ENCODE assay signal across 16 cellular contexts in the genomic region with DNA sequence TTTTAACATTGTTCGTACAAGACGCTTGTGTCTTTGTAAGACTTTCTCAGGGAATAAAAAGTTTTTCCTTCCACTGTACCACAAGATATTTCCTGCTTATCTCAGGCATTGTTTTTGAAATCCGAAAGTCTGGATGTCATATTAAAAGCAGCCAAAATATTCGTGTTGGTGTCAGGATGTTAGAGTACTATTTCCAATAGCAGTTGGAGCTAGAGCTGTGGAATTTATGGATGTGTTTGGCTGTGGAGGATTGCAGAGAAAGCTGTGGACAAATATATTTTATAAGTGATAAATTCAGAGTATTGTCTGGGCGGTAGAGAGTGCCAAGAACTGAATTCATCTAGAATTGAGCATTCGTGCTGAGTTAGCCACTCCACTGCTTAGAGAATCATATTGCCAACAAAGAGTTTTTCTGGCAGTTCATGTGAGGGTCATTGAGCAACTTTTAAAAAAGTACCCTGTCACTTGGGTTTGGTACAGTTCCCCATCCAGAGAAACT. TPM values are rescaled to one million over a fixed set of nuclear protein-coding genes. Genes with fewer than 3 reads are reported as not detected.
DNase-seq lines count a peak whose midpoint lies in the region; ATAC-seq and TF ChIP-seq lines count a peak whose summit lies in the region.
"Had no signal": no experiment of that assay in that cellular context is flagged by ENCODE, and none has a peak within 500 bp of the region (broad histone marks: within the 10 kb centered on the region; RNA-seq: fewer than 3 reads in every experiment).

No MANE protein-coding gene starts in this region.

- intact Hi-C loops in body of pancreas (cut with DNase I) = no loop called here
- intact Hi-C loops in left cardiac atrium (cut with DNase I) = no loop called here
- intact Hi-C loops in sciatic nerve (cut with DNase I) = no loop called here
- intact Hi-C loops in OCI-LY7 (cut with micrococcal nuclease; ENCODE audit: unreplicated experiment) = no loop called here

- no peak for TF ChIP-seq CTCF in BJ (IDR thresholded peaks at IDR 0.05; ENCODE audit: insufficient read depth, low read depth, low read length)
- no peak for TF ChIP-seq CTCF in body of pancreas (IDR thresholded peaks at IDR 0.05)
- no peak for TF ChIP-seq CTCF in OCI-LY7 (conservative IDR thresholded peaks at IDR 0.05; ENCODE audit: low read length)

- no peaks in the 10 kb centered on the region for H3K27me3 ChIP-seq in BJ (ENCODE audit: control insufficient read depth, insufficient read depth, low read length)
- no peaks in the 10 kb centered on the region for H3K27me3 ChIP-seq in body of pancreas
- H3K27me3 ChIP-seq in H7 (ENCODE audit: control insufficient read depth, insufficient read depth, low read length) = no peaks in the 10 kb centered on the region

- H3K4me1 ChIP-seq in body of pancreas = peaks cover 14% of the 10 kb centered on the region
- no peaks in the 10 kb centered on the region for H3K4me1 ChIP-seq in OCI-LY7 (ENCODE audit: insufficient read depth, low read length, poor library complexity, severe bottlenecking)

- H3K9me3 ChIP-seq in body of pancreas (no peaks in the 10 kb centered on the region), OCI-LY7 (ENCODE audit: low read length) (no peaks in the 10 kb centered on the region)

- H3K36me3 ChIP-seq in BJ (ENCODE audit: control insufficient read depth, insufficient read depth, low read length) = no peaks in the 10 kb centered on the region
- H3K36me3 ChIP-seq in body of pancreas (replicated peaks in 1 of 2; ENCODE audit: insufficient read depth in 1 of 2, low read depth in 2 of 2) = no peaks in the 10 kb centered on the region
- H3K36me3 ChIP-seq in OCI-LY7 (ENCODE audit: insufficient read depth, low read length) = no peaks in the 10 kb centered on the region
- no peaks in the 10 kb centered on the region for H3K36me3 ChIP-seq in H7 (replicated peaks; ENCODE audit: control insufficient read depth, insufficient read depth, low read length)

- 62 to 64% methylated on average over 6 of the region's 6 CpGs for WGBS in body of pancreas, 2 donors

- H3K27ac Mint-ChIP-seq in stimulated activated naive B cell treated with anti-CD40 and anti-IgM and Interleukin-4, amounts not matched to agents 10 μg/mL and 1 μg/mL and 100 μg/mL, for 72 hours = no peak overlapping the region
- H3K27ac Mint-ChIP-seq: activated CD8-positive, alpha-beta T cell treated with anti-CD3 and anti-CD28 coated beads, Interleukin-2, amount 10 ng/mL, durations not matched to agents 7 days and 5 days; activated T-helper 17 cell treated with anti-CD3 and anti-CD28 coated beads, Interleukin-2, amount 50 U/mL, for 72 hours; dendritic cell treated with granulocyte-macrophage colony-stimulating factor and Interleukin-4, amounts not matched to agents 40 ng/mL and 50 ng/mL, for 4 days had no signal

- no peaks in the 10 kb centered on the region for H3K79me2 ChIP-seq in OCI-LY7 (ENCODE audit: insufficient read depth, low read depth, low read length)

- no peak overlapping the region for H2AFZ ChIP-seq in OCI-LY7 (ENCODE audit: low read length)

- H3K4me1 Mint-ChIP-seq in stimulated activated naive B cell treated with anti-CD40 and anti-IgM and Interleukin-4, amounts not matched to agents 10 μg/mL and 1 μg/mL and 100 μg/mL, for 72 hours = peaks cover 20% of the 10 kb centered on the region in 2 donors

- ATAC-seq in body of pancreas (peak; percentile 22), left cardiac atrium (peak; percentile 23 to 51), sciatic nerve (peak; percentile 74)
- no peak for ATAC-seq in stimulated activated naive B cell treated with anti-CD40 and anti-IgM and Interleukin-4, amounts not matched to agents 10 μg/mL and 1 μg/mL and 100 μg/mL, for 72 hours (replicated peaks)
- ATAC-seq: activated CD8-positive, alpha-beta T cell treated with anti-CD3 and anti-CD28 coated beads, Interleukin-2, amount 10 ng/mL, durations not matched to agents 7 days and 5 days; activated T-helper 17 cell treated with anti-CD3 and anti-CD28 coated beads, Interleukin-2, amount 50 U/mL, for 72 hours had no signal

- no peaks in the 10 kb centered on the region for H4K20me1 ChIP-seq in OCI-LY7 (ENCODE audit: insufficient read depth, low read length)

- DNase-seq in BJ (ENCODE audit: low read depth) (peak; percentile 50), body of pancreas (no peak), left cardiac atrium (no peak), sciatic nerve (ENCODE audit: low spot score) (no peak), OCI-LY7 (ENCODE audit: low spot score) (no peak), H7 (no peak)
- DNase-seq in stimulated activated naive B cell treated with anti-CD40 and anti-IgM and Interleukin-4, amounts not matched to agents 10 μg/mL and 1 μg/mL and 100 μg/mL, for 72 hours = no peak
- DNase-seq in activated CD4-positive, alpha-beta T cell treated with anti-CD3 and anti-CD28 coated beads, Interleukin-2, amount 50 U/mL, for 4 hours = no peak
- DNase-seq: activated CD8-positive, alpha-beta T cell treated with anti-CD3 and anti-CD28 coated beads, Interleukin-2, amount 10 ng/mL, durations not matched to agents 7 days and 5 days; amygdala; foreskin fibroblast; NCI-H1930; NCI-H69; stimulated activated CD4-positive, alpha-beta T cell treated with anti-CD3 and anti-CD28 coated beads, Interleukin-12 subunit alpha, Interleukin-12 subunit beta, amount 100 ng/mL, for 4 hours had no signal

- no peaks in the 10 kb centered on the region for H3K9me2 ChIP-seq in OCI-LY7 (ENCODE audit: insufficient read depth, low read length)

- H3K36me3 Mint-ChIP-seq in stimulated activated naive B cell treated with anti-CD40 and anti-IgM and Interleukin-4, amounts not matched to agents 10 μg/mL and 1 μg/mL and 100 μg/mL, for 72 hours = peaks cover 31 to 66% of the 10 kb centered on the region in 2 donors

- H3K9me3 Mint-ChIP-seq in stimulated activated naive B cell treated with anti-CD40 and anti-IgM and Interleukin-4, amounts not matched to agents 10 μg/mL and 1 μg/mL and 100 μg/mL, for 72 hours = peaks cover 5 to 14% of the 10 kb centered on the region in 2 donors

- H3K4me2 ChIP-seq in OCI-LY7 (ENCODE audit: low read length) = no peak overlapping the region

- H3K27ac ChIP-seq in body of pancreas (peak overlapping the region in 1 of 4 donors; percentile 31), OCI-LY7 (ENCODE audit: low read depth, low read length, poor library complexity, severe bottlenecking) (no peak overlapping the region)

- no peak for TF ChIP-seq POLR2A in body of pancreas (IDR thresholded peaks at IDR 0.05)

- POLR2A ChIA-PET in BJ (lab: Charles Lee) (no interaction called here), OCI-LY7 (lab: Charles Lee) (no interaction called here)

- no peak overlapping the region for H3K4me3 Mint-ChIP-seq in stimulated activated naive B cell treated with anti-CD40 and anti-IgM and Interleukin-4, amounts not matched to agents 10 μg/mL and 1 μg/mL and 100 μg/mL, for 72 hours
- H3K4me3 Mint-ChIP-seq: activated CD8-positive, alpha-beta T cell treated with anti-CD3 and anti-CD28 coated beads, Interleukin-2, amount 10 ng/mL, durations not matched to agents 7 days and 5 days; activated T-helper 17 cell treated with anti-CD3 and anti-CD28 coated beads, Interleukin-2, amount 50 U/mL, for 72 hours; dendritic cell treated with granulocyte-macrophage colony-stimulating factor and Interleukin-4, amounts not matched to agents 40 ng/mL and 50 ng/mL, for 4 days had no signal

- CTCF ChIA-PET in BJ (lab: Yijun Ruan, JAX) (no interaction called here), OCI-LY7 (lab: Charles Lee; ENCODE audit: unreplicated experiment) (no interaction called here)

- no peaks in the 10 kb centered on the region for H3K27me3 Mint-ChIP-seq in stimulated activated naive B cell treated with anti-CD40 and anti-IgM and Interleukin-4, amounts not matched to agents 10 μg/mL and 1 μg/mL and 100 μg/mL, for 72 hours
- H3K27me3 Mint-ChIP-seq: activated T-helper 17 cell treated with anti-CD3 and anti-CD28 coated beads, Interleukin-2, amount 50 U/mL, for 72 hours; dendritic cell treated with granulocyte-macrophage colony-stimulating factor and Interleukin-4, amounts not matched to agents 40 ng/mL and 50 ng/mL, for 4 days had no signal

- H3K4me3 ChIP-seq in BJ (ENCODE audit: low read depth, low read length) = no peak overlapping the region
- H3K4me3 ChIP-seq in body of pancreas = no peak overlapping the region
- no peak overlapping the region for H3K4me3 ChIP-seq in OCI-LY7 (ENCODE audit: low read depth, low read length, poor library complexity, severe bottlenecking)
- H3K4me3 ChIP-seq in H7 (ENCODE audit: insufficient read depth, low read depth, low read length) = no peak overlapping the region

- BruUV-seq in OCI-LY7 (replicated peaks; lab: Mats Ljungman, UMichigan) = no TSS peak

RNA-seq across cellular contexts. Expression of gene ZDHHC14, which starts 57.7 kb away (rescaled TPM):
- polyA plus RNA-seq in BJ (2011; rRNA removed) = 3.2 and 3.6 TPM in 2 replicates
- polyA minus RNA-seq in BJ (2011; rRNA and poly(A)+ RNA removed) = 2.3 and 2.4 TPM in 2 replicates
- total RNA-seq in body of pancreas (10 to 100 TPM; 10.2 to 10.6 TPM), left cardiac atrium (10 to 100 TPM; 12.1 to 12.3 TPM), sciatic nerve (19.1 TPM), OCI-LY7 (2022) (3.0 and 3.2 TPM in 2 replicates)
- total RNA-seq in OCI-LY7 (2014; rRNA removed; shearing (Covaris generic)) = 0.41 and 0.69 TPM in 2 replicates
- 1.1 and 2.9 TPM in 2 replicates for total RNA-seq in H7 (2014; rRNA removed; shearing (Covaris generic))

Comparison
In these comparisons a context has a peak if more than half of its experiments do, and no peak if none do; other contexts are left out.
1. ATAC-seq: peak in body of pancreas (single experiment), left cardiac atrium (2 of 2) and sciatic nerve (single experiment); none in stimulated activated naive B cell treated with anti-CD40 and anti-IgM and Interleukin-4, amounts not matched to agents 10 μg/mL and 1 μg/mL and 100 μg/mL, for 72 hours (0 of 2).